ENCODE assay signal across 17 cellular contexts in the genomic region with DNA sequence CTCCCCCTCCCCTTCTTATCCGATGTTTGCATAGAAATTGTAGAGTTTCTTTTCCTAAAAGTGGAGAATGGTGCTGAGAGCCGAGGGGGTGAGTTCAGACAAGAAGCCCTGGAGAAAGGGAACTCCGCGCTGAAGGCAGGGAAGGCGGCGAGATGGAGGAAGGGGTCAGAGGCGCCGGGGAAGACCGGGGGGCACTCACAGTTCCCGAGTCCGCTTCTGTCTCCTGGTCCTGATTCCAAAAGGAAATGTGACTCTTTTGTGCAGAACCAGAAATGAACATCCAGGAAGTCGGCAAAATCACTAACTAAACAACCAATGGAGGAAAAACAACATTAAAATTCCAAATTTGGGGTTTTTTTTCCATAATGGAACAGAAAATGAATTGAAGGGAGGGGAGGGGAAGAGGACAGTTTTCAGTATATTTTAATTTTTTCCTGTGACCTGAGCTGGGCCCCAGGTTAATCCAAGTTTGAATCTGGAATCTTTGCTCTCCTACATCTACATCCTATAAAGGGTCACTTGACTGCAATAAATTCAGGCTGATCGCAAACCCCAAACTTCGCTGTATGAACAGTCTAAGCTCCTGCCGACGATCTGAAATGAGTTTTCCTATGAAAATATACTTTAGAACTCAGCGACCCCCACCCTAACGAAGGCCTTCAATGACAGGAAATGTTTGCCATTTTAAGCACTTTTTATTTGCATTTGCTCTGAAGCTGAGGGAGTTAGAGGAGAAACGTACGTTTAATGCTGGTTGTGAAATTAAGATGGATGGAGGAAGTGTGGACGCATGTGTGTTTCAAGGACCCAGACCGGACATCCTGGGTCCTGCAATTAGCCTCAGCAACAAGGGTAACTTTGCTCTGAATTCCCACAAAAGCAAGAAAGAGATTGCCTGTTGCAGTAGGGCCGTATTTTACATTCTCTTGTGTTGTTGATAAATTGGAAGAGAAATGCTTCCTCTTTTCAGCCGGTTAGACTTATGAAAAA.
DNase-seq lines count a peak whose midpoint lies in the region; ATAC-seq and TF ChIP-seq lines count a peak whose summit lies in the region.
"Had no signal": no experiment of that assay in that cellular context is flagged by ENCODE, and none has a peak within 500 bp of the region (broad histone marks: within the 10 kb centered on the region; RNA-seq: fewer than 3 reads in every experiment).

No MANE protein-coding gene starts in this region.

- H3K4me3 Mint-ChIP-seq in endodermal cell = no peak overlapping the region
- peak overlapping the region; percentile 72 for H3K4me3 Mint-ChIP-seq in osteocyte (ENCODE audit: unreplicated experiment)
- H3K4me3 Mint-ChIP-seq in stimulated activated effector memory CD8-positive, alpha-beta T cell treated with anti-CD3 and anti-CD28 coated beads, Interleukin-12 subunit alpha, Interleukin-12 subunit beta, amount 100 ng/mL, for 72 hours = no peak overlapping the region
- H3K4me3 Mint-ChIP-seq: activated naive CD8-positive, alpha-beta T cell treated with anti-CD3 and anti-CD28 coated beads, Interleukin-2, amount 10 ng/mL, durations not matched to agents 7 days and 5 days; natural killer cell treated with Interleukin-12 subunit alpha and Interleukin-12 subunit beta and Interleukin-15 and Interleukin-18, amount 100 ng/mL, for 72 hours; stimulated activated naive CD8-positive, alpha-beta T cell treated with anti-CD3 and anti-CD28 coated beads, Interleukin-15, Interleukin-2, amounts not matched to agents 100 ng/mL and 50 ng/mL, for 24 hours; T-helper 17 cell had no signal

- WGBS in endodermal cell (ENCODE audit: insufficient coverage in 1 of 2, insufficient read length in 1 of 2), 2 experiments = 70 to 81% methylated on average over 17 to 23 of the region's 24 CpGs

- peak overlapping the region; percentile 45; the same call in 1 of the 2 replicates for H2AFZ ChIP-seq in OCI-LY3 (ENCODE audit: low read depth, low read length)

- H3K27ac Mint-ChIP-seq in endodermal cell = no peak overlapping the region
- peak overlapping the region; percentile 96 for H3K27ac Mint-ChIP-seq in osteocyte (ENCODE audit: unreplicated experiment)
- H3K27ac Mint-ChIP-seq in stimulated activated effector memory CD8-positive, alpha-beta T cell treated with anti-CD3 and anti-CD28 coated beads, Interleukin-12 subunit alpha, Interleukin-12 subunit beta, amount 100 ng/mL, for 72 hours = no peak overlapping the region
- H3K27ac Mint-ChIP-seq: activated naive CD8-positive, alpha-beta T cell treated with anti-CD3 and anti-CD28 coated beads, Interleukin-2, amount 10 ng/mL, durations not matched to agents 7 days and 5 days; natural killer cell treated with Interleukin-12 subunit alpha and Interleukin-12 subunit beta and Interleukin-15 and Interleukin-18, amount 100 ng/mL, for 72 hours; stimulated activated naive CD8-positive, alpha-beta T cell treated with anti-CD3 and anti-CD28 coated beads, Interleukin-15, Interleukin-2, amounts not matched to agents 100 ng/mL and 50 ng/mL, for 24 hours; T-helper 17 cell had no signal

- H3K79me2 ChIP-seq in DOHH2 (ENCODE audit: control insufficient read depth, low read length) (0 out of 2 replicates have a peak, but pooled peaks cover 2% of the 10 kb centered on the region), OCI-LY3 (ENCODE audit: low read length) (no peaks in the 10 kb centered on the region)

- H4K20me1 ChIP-seq in DOHH2 (ENCODE audit: control insufficient read depth, insufficient read depth, low read depth, low read length) = no peaks in the 10 kb centered on the region
- H4K20me1 ChIP-seq in OCI-LY3 (ENCODE audit: insufficient read depth, low read length) = no peaks in the 10 kb centered on the region

- ATAC-seq in stimulated activated effector memory CD8-positive, alpha-beta T cell treated with anti-CD3 and anti-CD28 coated beads, Interleukin-12 subunit alpha, Interleukin-12 subunit beta, amount 100 ng/mL, for 72 hours = no peak
- ATAC-seq: left lung; natural killer cell treated with Interleukin-12 subunit alpha and Interleukin-12 subunit beta and Interleukin-15 and Interleukin-18, amount 100 ng/mL, for 72 hours; right lobe of liver; T-helper 17 cell had no signal

- H3K27me3 Mint-ChIP-seq in endodermal cell (ENCODE audit: insufficient read depth) = no peaks in the 10 kb centered on the region
- H3K27me3 Mint-ChIP-seq in osteocyte (ENCODE audit: unreplicated experiment) = no peaks in the 10 kb centered on the region

- H3K9ac ChIP-seq in OCI-LY3 (ENCODE audit: low read length) (no peak overlapping the region), endodermal cell (ENCODE audit: extremely low read depth, low read length, poor library complexity, severe bottlenecking) (no peak overlapping the region)

- peak overlapping the region; percentile 95 for H3K4me2 ChIP-seq in DOHH2 (ENCODE audit: low read length)
- no peak overlapping the region for H3K4me2 ChIP-seq in OCI-LY3 (ENCODE audit: low read length)

- H3K9me3 ChIP-seq in DOHH2 (ENCODE audit: control insufficient read depth, insufficient read depth, low read length) (no peaks in the 10 kb centered on the region), OCI-LY3 (ENCODE audit: insufficient read depth, low read length) (no peaks in the 10 kb centered on the region), endodermal cell (ENCODE audit: control insufficient read depth, low read length) (no peaks in the 10 kb centered on the region)
- H3K9me3 ChIP-seq: left lung, right lobe of liver had no signal

- peaks cover 18% of the 10 kb centered on the region for H3K4me1 Mint-ChIP-seq in endodermal cell
- peaks cover 57% of the 10 kb centered on the region for H3K4me1 Mint-ChIP-seq in osteocyte (ENCODE audit: unreplicated experiment)
- H3K4me1 Mint-ChIP-seq in stimulated activated effector memory CD8-positive, alpha-beta T cell treated with anti-CD3 and anti-CD28 coated beads, Interleukin-12 subunit alpha, Interleukin-12 subunit beta, amount 100 ng/mL, for 72 hours = peaks cover 5% of the 10 kb centered on the region
- H3K4me1 Mint-ChIP-seq: T-helper 17 cell had no signal

- H3K27ac ChIP-seq in DOHH2 (ENCODE audit: low read depth, low read length) (peak overlapping the region; percentile 90), OCI-LY3 (ENCODE audit: low read length) (no peak overlapping the region), endodermal cell (ENCODE audit: low read depth, low read length) (no peak overlapping the region)
- H3K27ac ChIP-seq: right lobe of liver had no signal

- H3K9me3 Mint-ChIP-seq in endodermal cell (no peaks in the 10 kb centered on the region), osteocyte (ENCODE audit: unreplicated experiment) (no peaks in the 10 kb centered on the region)
- no peaks in the 10 kb centered on the region for H3K9me3 Mint-ChIP-seq in stimulated activated effector memory CD8-positive, alpha-beta T cell treated with anti-CD3 and anti-CD28 coated beads, Interleukin-12 subunit alpha, Interleukin-12 subunit beta, amount 100 ng/mL, for 72 hours
- H3K9me3 Mint-ChIP-seq: activated naive CD8-positive, alpha-beta T cell treated with anti-CD3 and anti-CD28 coated beads, Interleukin-2, amount 10 ng/mL, durations not matched to agents 7 days and 5 days; natural killer cell treated with Interleukin-12 subunit alpha and Interleukin-12 subunit beta and Interleukin-15 and Interleukin-18, amount 100 ng/mL, for 72 hours; stimulated activated naive CD8-positive, alpha-beta T cell treated with anti-CD3 and anti-CD28 coated beads, Interleukin-15, Interleukin-2, amounts not matched to agents 100 ng/mL and 50 ng/mL, for 24 hours had no signal

- H3K27me3 ChIP-seq in DOHH2 (ENCODE audit: control insufficient read depth, low read length) (no peaks in the 10 kb centered on the region), OCI-LY3 (ENCODE audit: low read depth, low read length) (peaks cover 15% of the 10 kb centered on the region), endodermal cell (ENCODE audit: control insufficient read depth, insufficient read depth, low read length, poor library complexity, severe bottlenecking) (peaks cover 6% of the 10 kb centered on the region)
- H3K27me3 ChIP-seq: right lobe of liver had no signal

- peaks cover 29% of the 10 kb centered on the region for H3F3A ChIP-seq in DOHH2 (ENCODE audit: control insufficient read depth, insufficient read depth)

- H3K4me3 ChIP-seq in DOHH2 (ENCODE audit: low read length) (peak overlapping the region; percentile 77), OCI-LY3 (ENCODE audit: low read length) (no peak overlapping the region), endodermal cell (ENCODE audit: low read length) (no peak overlapping the region)
- H3K4me3 ChIP-seq: left lung, right lobe of liver had no signal

- H3K4me1 ChIP-seq in DOHH2 (ENCODE audit: control insufficient read depth, low read length) (peaks cover 66% of the 10 kb centered on the region), OCI-LY3 (ENCODE audit: low read length) (no peaks in the 10 kb centered on the region), endodermal cell (ENCODE audit: control insufficient read depth, insufficient read depth, low read length) (no peaks in the 10 kb centered on the region)
- H3K4me1 ChIP-seq: right lobe of liver had no signal

- H3K36me3 Mint-ChIP-seq in endodermal cell (ENCODE audit: low read depth) (no peaks in the 10 kb centered on the region), osteocyte (ENCODE audit: unreplicated experiment) (no peaks in the 10 kb centered on the region)
- H3K36me3 Mint-ChIP-seq in stimulated activated effector memory CD8-positive, alpha-beta T cell treated with anti-CD3 and anti-CD28 coated beads, Interleukin-12 subunit alpha, Interleukin-12 subunit beta, amount 100 ng/mL, for 72 hours = no peaks in the 10 kb centered on the region
- H3K36me3 Mint-ChIP-seq: activated naive CD8-positive, alpha-beta T cell treated with anti-CD3 and anti-CD28 coated beads, Interleukin-2, amount 10 ng/mL, durations not matched to agents 7 days and 5 days; natural killer cell treated with Interleukin-12 subunit alpha and Interleukin-12 subunit beta and Interleukin-15 and Interleukin-18, amount 100 ng/mL, for 72 hours had no signal

- peak; percentile 40 for DNase-seq in endodermal cell
- DNase-seq in osteocyte (ENCODE audit: extremely low spot score, unreplicated experiment) = no peak
- DNase-seq in stimulated activated effector memory CD8-positive, alpha-beta T cell treated with anti-CD3 and anti-CD28 coated beads, Interleukin-12 subunit alpha, Interleukin-12 subunit beta, amount 100 ng/mL, for 72 hours (ENCODE audit: low spot score in 2 of 2) = no peak
- DNase-seq in DMS79 treated with DMSO at 0.1 percent for 48 hours (lab: John Stamatoyannopoulos, UW) = no peak
- no peak for DNase-seq in NCI-H2196 treated with DMSO at 0.1 percent for 48 hours (lab: John Stamatoyannopoulos, UW; ENCODE audit: unreplicated experiment)
- no peak for DNase-seq in NCI-H1436 (lab: John Stamatoyannopoulos, UW)
- DNase-seq: activated naive CD8-positive, alpha-beta T cell treated with anti-CD3 and anti-CD28 coated beads, Interleukin-2, amount 10 ng/mL, durations not matched to agents 7 days and 5 days; cerebellar nuclear complex; left lung; NCI-H1417 treated with DMSO at 0.1 percent for 48 hours; NCI-H69; T-helper 17 cell had no signal

- no peak for TF ChIP-seq CTCF in DOHH2 (IDR thresholded peaks at IDR 0.05; ENCODE audit: low read depth, low read length, poor library complexity, severe bottlenecking)
- TF ChIP-seq CTCF in OCI-LY3 (IDR thresholded peaks at IDR 0.05; ENCODE audit: low read depth, low read length) = no peak
- no peak for TF ChIP-seq CTCF in endodermal cell (conservative IDR thresholded peaks at IDR 0.05)
- TF ChIP-seq CTCF in osteocyte (IDR thresholded peaks at IDR 0.05) = no peak

- no peaks in the 10 kb centered on the region for H3K9me2 ChIP-seq in DOHH2 (replicated peaks; ENCODE audit: control insufficient read depth, low read length)

- H3K36me3 ChIP-seq in DOHH2 (ENCODE audit: control insufficient read depth, low read length) = no peaks in the 10 kb centered on the region
- no peaks in the 10 kb centered on the region for H3K36me3 ChIP-seq in OCI-LY3 (replicated peaks; ENCODE audit: low read depth, low read length)
- H3K36me3 ChIP-seq in endodermal cell (ENCODE audit: control insufficient read depth, insufficient read depth, low read length) = no peaks in the 10 kb centered on the region
- H3K36me3 ChIP-seq: left lung, right lobe of liver had no signal
